Comparison of ENCODE assay signal across 12 cellular contexts in genomic region chr1:147840909-147841308, GRCh38.
A peak's percentile ranks its signal among the peaks of the same experiment; 100 is the strongest.
DNase-seq lines count a peak whose midpoint lies in the region; ATAC-seq, FAIRE-seq and TF ChIP-seq lines count a peak whose summit lies in the region.
"Had no signal": no experiment of that assay in that cellular context is flagged by ENCODE, and none has a peak within 500 bp of the region (broad histone marks: within the 10 kb centered on the region; RNA-seq: fewer than 3 reads in every experiment).

No MANE protein-coding gene starts in this region.

- peaks cover 12% of the 10 kb centered on the region for H3K27me3 Mint-ChIP-seq in stimulated activated naive CD8-positive, alpha-beta T cell treated with anti-CD3 and anti-CD28 coated beads, Interleukin-15, amount 100 ng/mL, for 72 hours

- H3K27ac Mint-ChIP-seq in stimulated activated naive CD8-positive, alpha-beta T cell treated with anti-CD3 and anti-CD28 coated beads, Interleukin-15, amount 100 ng/mL, for 72 hours = no peak overlapping the region

- H3K9ac ChIP-seq in Loucy (ENCODE audit: low read depth, low read length, poor library complexity, severe bottlenecking) = no peak overlapping the region

- H3K79me2 ChIP-seq in Loucy (ENCODE audit: insufficient read depth, low read length) = no peaks in the 10 kb centered on the region

- no peaks in the 10 kb centered on the region for H3F3A ChIP-seq in Loucy (ENCODE audit: low read depth)

- H3K9me2 ChIP-seq in Loucy (replicated peaks; ENCODE audit: low read depth, low read length) = no peaks in the 10 kb centered on the region

- H3K4me3 Mint-ChIP-seq in stimulated activated naive CD8-positive, alpha-beta T cell treated with anti-CD3 and anti-CD28 coated beads, Interleukin-15, amount 100 ng/mL, for 72 hours = no peak overlapping the region
- H3K4me3 Mint-ChIP-seq: neural crest cell had no signal

- H3K4me3 ChIP-seq in Loucy (ENCODE audit: low read length, poor library complexity, severe bottlenecking) = no peak overlapping the region
- H3K4me3 ChIP-seq: testis had no signal

- no peak overlapping the region for H3K4me2 ChIP-seq in Loucy (ENCODE audit: low read depth, low read length, poor library complexity, severe bottlenecking)

- ATAC-seq in stimulated activated naive CD8-positive, alpha-beta T cell treated with anti-CD3 and anti-CD28 coated beads, Interleukin-15, amount 100 ng/mL, for 72 hours = peak; percentile 60
- no peak for ATAC-seq in HG02938 (IDR thresholded peaks at IDR 0.05; ENCODE audit: unreplicated experiment)

- FAIRE-seq in D721Med (lab: Jason Lieb, UNC) = no peak

- TF ChIP-seq CTCF in Loucy (conservative IDR thresholded peaks at IDR 0.05; ENCODE audit: low read length) (peak; percentile 39), D721Med (IDR thresholded peaks at IDR 0.05; ENCODE audit: insufficient read depth, missing control alignments) (no peak)

- H3K4me1 Mint-ChIP-seq in stimulated activated naive CD8-positive, alpha-beta T cell treated with anti-CD3 and anti-CD28 coated beads, Interleukin-15, amount 100 ng/mL, for 72 hours = no peaks in the 10 kb centered on the region
- H3K4me1 Mint-ChIP-seq: neural crest cell had no signal

- H3K9me3 Mint-ChIP-seq in stimulated activated naive CD8-positive, alpha-beta T cell treated with anti-CD3 and anti-CD28 coated beads, Interleukin-15, amount 100 ng/mL, for 72 hours = no peaks in the 10 kb centered on the region
- H3K9me3 Mint-ChIP-seq: neural crest cell had no signal

- no peak overlapping the region for H2AFZ ChIP-seq in Loucy (ENCODE audit: low read length)

- H4K20me1 ChIP-seq in Loucy (ENCODE audit: insufficient read depth, low read length, poor library complexity, severe bottlenecking) = no peaks in the 10 kb centered on the region

- no peaks in the 10 kb centered on the region for H3K27me3 ChIP-seq in Loucy (ENCODE audit: insufficient read depth, low read length, poor library complexity, severe bottlenecking)
- H3K27me3 ChIP-seq: testis had no signal

- no peaks in the 10 kb centered on the region for H3K36me3 ChIP-seq in Loucy (ENCODE audit: insufficient read depth, low read length)

- no peaks in the 10 kb centered on the region for H3K9me3 ChIP-seq in Loucy (ENCODE audit: insufficient read depth, low read depth, low read length)
- H3K9me3 ChIP-seq: testis had no signal

- no peaks in the 10 kb centered on the region for H3K4me1 ChIP-seq in Loucy (ENCODE audit: insufficient read depth, low read length, poor library complexity, severe bottlenecking)
- H3K4me1 ChIP-seq: testis had no signal

- DNase-seq in stimulated activated CD4-positive, alpha-beta T cell treated with anti-CD3 and anti-CD28 coated beads, Interleukin-15, amount 100 ng/mL, for 24 hours = peak; percentile 16
- no peak for DNase-seq in stimulated activated CD4-positive, alpha-beta T cell treated with anti-CD3 and anti-CD28 coated beads, Interleukin-4, amount 100 ng/mL, for 4 hours
- DNase-seq in dermis blood vessel endothelial cell = peak; percentile 40
- DNase-seq in stimulated activated naive CD8-positive, alpha-beta T cell treated with anti-CD3 and anti-CD28 coated beads, Interleukin-15, amount 100 ng/mL, for 72 hours = no peak
- no peak for DNase-seq in NCI-H69 (lab: John Stamatoyannopoulos, UW)
- DNase-seq in D721Med (ENCODE audit: insufficient read length, low spot score) = no peak
- DNase-seq: aorta, NCI-H1930, testis had no signal

Comparison
In these comparisons a context has a peak if more than half of its experiments do, and no peak if none do; other contexts are left out.
1. DNase-seq: peak in stimulated activated CD4-positive, alpha-beta T cell treated with anti-CD3 and anti-CD28 coated beads, Interleukin-15, amount 100 ng/mL, for 24 hours (single experiment) and dermis blood vessel endothelial cell (single experiment); none in stimulated activated CD4-positive, alpha-beta T cell treated with anti-CD3 and anti-CD28 coated beads, Interleukin-4, amount 100 ng/mL, for 4 hours (0 of 2), stimulated activated naive CD8-positive, alpha-beta T cell treated with anti-CD3 and anti-CD28 coated beads, Interleukin-15, amount 100 ng/mL, for 72 hours (0 of 2), NCI-H69 (single experiment) and D721Med (single experiment).